In the genomic region with DNA sequence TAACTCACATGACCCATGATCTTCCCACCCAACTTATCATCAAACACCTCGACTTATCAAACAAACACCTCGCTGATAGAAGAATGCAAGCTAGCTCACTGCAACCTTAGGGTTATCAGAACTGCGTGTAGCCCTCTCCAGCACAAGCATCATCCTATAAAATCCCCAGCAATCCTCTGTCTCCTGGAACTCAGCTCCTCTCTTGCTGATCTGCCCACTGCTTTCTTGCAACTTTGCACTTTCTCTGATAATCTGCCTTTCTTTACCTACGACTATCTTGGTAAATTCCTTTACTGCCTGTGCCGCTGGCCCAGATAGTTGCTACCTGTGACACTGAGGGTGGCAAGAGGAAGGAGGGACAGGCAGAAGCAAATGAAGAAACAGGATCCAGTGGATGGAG, we compare ENCODE assay signal across 8 cellular contexts.
"Had no signal": no experiment of that assay in that cellular context is flagged by ENCODE, and none has a peak within 500 bp of the region (broad histone marks: within the 10 kb centered on the region; RNA-seq: fewer than 3 reads in every experiment).

No MANE protein-coding gene starts in this region.

- H3K36me3 ChIP-seq: HAP-1 had no signal

- H3K4me3 Mint-ChIP-seq: GM23338 had no signal

- H3K4me3 ChIP-seq: HAP-1, K562 had no signal

- ATAC-seq: HCT116, K562 had no signal

- H3K27ac ChIP-seq: HL-60 had no signal

- DNase-seq: H7, IMR-90, KG1 had no signal
